ENCODE assay signal across 21 cellular contexts in genomic region chr9:38294561-38294960, GRCh38.
DNase-seq lines count a peak whose midpoint lies in the region; ATAC-seq and TF ChIP-seq lines count a peak whose summit lies in the region.
"Had no signal": no experiment of that assay in that cellular context is flagged by ENCODE, and none has a peak within 500 bp of the region (broad histone marks: within the 10 kb centered on the region; RNA-seq: fewer than 3 reads in every experiment).

No MANE protein-coding gene starts in this region.

- CTCF ChIA-PET in HEK293 (lab: Yijun Ruan, JAX): interaction anchor here (1.4 kb wide), 1 partner anchor 31 kb away, joined by 4 read pairs; no protein-coding TSS in a partner anchor

- H3K27me3 ChIP-seq in gastrocnemius medialis: no peaks in the 10 kb centered on the region
- H3K27me3 ChIP-seq: Peyer's patch, SJSA1 had no signal

- intact Hi-C loops in gastrocnemius medialis (cut with DNase I; ENCODE audit: low total_unique reads): no loop called here

- peak; percentile 73 for DNase-seq in DMS79 (lab: John Stamatoyannopoulos, UW)
- no peak for DNase-seq in mesothelial cell of epicardium (ENCODE audit: low spot score in 2 of 2, unreplicated experiment in 2 of 2)
- DNase-seq in endothelial cell (ENCODE audit: low spot score): no peak
- no peak for DNase-seq in naive thymus-derived CD8-positive, alpha-beta T cell
- DNase-seq in gastrocnemius medialis: no peak
- DNase-seq: ACHN; GDM1; HCEC 1CT; Karpas-422; NCI-H1436 treated with DMSO at 0.1 percent for 48 hours; NCI-H2081; NCI-H345; NCI-H69; NK-92 treated with Interleukin-12 subunit alpha and Interleukin-12 subunit beta, amount 100 ng/mL, for 24 hours; Peyer's patch had no signal

- H3K36me3 Mint-ChIP-seq in brain: no peaks in the 10 kb centered on the region
- no peaks in the 10 kb centered on the region for H3K36me3 Mint-ChIP-seq in mesothelial cell of epicardium
- no peaks in the 10 kb centered on the region for H3K36me3 Mint-ChIP-seq in endothelial cell (ENCODE audit: low read depth, unreplicated experiment)
- no peaks in the 10 kb centered on the region for H3K36me3 Mint-ChIP-seq in naive thymus-derived CD8-positive, alpha-beta T cell
- H3K36me3 Mint-ChIP-seq: CD14-positive monocyte had no signal

- peaks cover 53% of the 10 kb centered on the region for H3K4me1 Mint-ChIP-seq in brain
- peaks cover 27% of the 10 kb centered on the region for H3K4me1 Mint-ChIP-seq in mesothelial cell of epicardium
- peaks cover 6% of the 10 kb centered on the region for H3K4me1 Mint-ChIP-seq in endothelial cell (ENCODE audit: unreplicated experiment)
- H3K4me1 Mint-ChIP-seq in naive thymus-derived CD8-positive, alpha-beta T cell: no peaks in the 10 kb centered on the region
- H3K4me1 Mint-ChIP-seq: CD14-positive monocyte, IgD-negative memory B cell had no signal

- H3K27ac ChIP-seq in HEK293 (ENCODE audit: extremely low read depth, low read depth, low read length): no peak overlapping the region
- no peak overlapping the region for H3K27ac ChIP-seq in gastrocnemius medialis
- H3K27ac ChIP-seq: Peyer's patch, SJSA1 had no signal

- no peak overlapping the region for H3K4me3 Mint-ChIP-seq in brain
- no peak overlapping the region for H3K4me3 Mint-ChIP-seq in mesothelial cell of epicardium
- no peak overlapping the region for H3K4me3 Mint-ChIP-seq in endothelial cell (ENCODE audit: unreplicated experiment)
- no peak overlapping the region for H3K4me3 Mint-ChIP-seq in naive thymus-derived CD8-positive, alpha-beta T cell
- H3K4me3 Mint-ChIP-seq: CD14-positive monocyte, GM23338, IgD-negative memory B cell had no signal

- H3K4me1 ChIP-seq in HEK293 (ENCODE audit: control insufficient read depth, insufficient read depth, low read length) (no peaks in the 10 kb centered on the region), gastrocnemius medialis (peaks cover 0 to 13% of the 10 kb centered on the region in 2 donors)
- H3K4me1 ChIP-seq: Peyer's patch, SJSA1 had no signal

- H3K27ac Mint-ChIP-seq in brain (peak overlapping the region in 3 of 5 experiments; percentile 42 to 63 (median 49)), mesothelial cell of epicardium (peak overlapping the region; percentile 37), endothelial cell (ENCODE audit: unreplicated experiment) (no peak overlapping the region)
- H3K27ac Mint-ChIP-seq in naive thymus-derived CD8-positive, alpha-beta T cell: no peak overlapping the region
- H3K27ac Mint-ChIP-seq: CD14-positive monocyte, GM23338, IgD-negative memory B cell had no signal

- peaks cover 8% of the 10 kb centered on the region for H3K27me3 Mint-ChIP-seq in brain
- H3K27me3 Mint-ChIP-seq in mesothelial cell of epicardium (ENCODE audit: low read depth): no peaks in the 10 kb centered on the region
- H3K27me3 Mint-ChIP-seq in endothelial cell (ENCODE audit: unreplicated experiment): peaks cover 5% of the 10 kb centered on the region
- peaks cover 0 to 5% (median 2%) of the 10 kb centered on the region in 5 donors for H3K27me3 Mint-ChIP-seq in naive thymus-derived CD8-positive, alpha-beta T cell

- H3K36me3 ChIP-seq in HEK293 (ENCODE audit: control insufficient read depth in 2 of 2, insufficient read depth in 1 of 2, low read length in 2 of 2): no peaks in the 10 kb centered on the region
- no peaks in the 10 kb centered on the region for H3K36me3 ChIP-seq in gastrocnemius medialis
- H3K36me3 ChIP-seq: Peyer's patch, SJSA1 had no signal

- H3K4me3 ChIP-seq in HEK293 (ENCODE audit: low read depth, low read length): no peak overlapping the region
- H3K4me3 ChIP-seq in gastrocnemius medialis: no peak overlapping the region
- H3K4me3 ChIP-seq: GM23338, Peyer's patch, SJSA1 had no signal

- POLR2A ChIA-PET in HEK293 (lab: Yijun Ruan, JAX): no interaction called here
- POLR2A ChIA-PET in naive thymus-derived CD8-positive, alpha-beta T cell (lab: Charles Lee): no interaction called here

- in situ Hi-C loops in gastrocnemius medialis (cut with MboI; ENCODE audit: low sequenced_read_pairs in 4 of 4): no loop called here

- TF ChIP-seq POLR2A in gastrocnemius medialis (IDR thresholded peaks at IDR 0.05): no peak

- ATAC-seq in naive thymus-derived CD8-positive, alpha-beta T cell: no peak
- no peak for ATAC-seq in gastrocnemius medialis
- ATAC-seq: GM23338 had no signal

- H3K9me3 ChIP-seq in HEK293 (ENCODE audit: control insufficient read depth, insufficient read depth, low read depth, low read length) (no peaks in the 10 kb centered on the region), gastrocnemius medialis (no peaks in the 10 kb centered on the region)
- H3K9me3 ChIP-seq: Peyer's patch, SJSA1 had no signal

- TF ChIP-seq CTCF in HEK293 (tag by site-specific recombination; IDR thresholded peaks at IDR 0.05) (no peak), brain (conservative IDR thresholded peaks at IDR 0.05) (no peak), mesothelial cell of epicardium (IDR thresholded peaks at IDR 0.05; ENCODE audit: unreplicated experiment) (no peak), endothelial cell (IDR thresholded peaks at IDR 0.05; ENCODE audit: unreplicated experiment) (no peak), gastrocnemius medialis (IDR thresholded peaks at IDR 0.05 in 4 of 5, conservative IDR thresholded peaks at IDR 0.05 in 1 of 5) (no peak)

- H3K9me3 Mint-ChIP-seq in brain (peaks cover 0 to 14% (median 4%) of the 10 kb centered on the region in 5 experiments), mesothelial cell of epicardium (peaks cover 3% of the 10 kb centered on the region), endothelial cell (ENCODE audit: unreplicated experiment) (no peaks in the 10 kb centered on the region)
- H3K9me3 Mint-ChIP-seq in naive thymus-derived CD8-positive, alpha-beta T cell: no peaks in the 10 kb centered on the region
- H3K9me3 Mint-ChIP-seq: GM23338, IgD-negative memory B cell had no signal

TF ChIP-seq in HEK293, 187 proteins besides CTCF, POLR2A, EP300 and RAD21:
- no peak for TF ChIP-seq ZBTB17 (tag by site-specific recombination; IDR thresholded peaks at IDR 0.05)
- TF ChIP-seq PRDM6 (tag by site-specific recombination; IDR thresholded peaks at IDR 0.05): 0 out of 2 replicates have a peak, but pooled peaks have one; percentile 38
TF ChIP-seq in HEK293: peak in this region for 1.

Comparison
In these comparisons a context has a peak if more than half of its experiments do, and no peak if none do; other contexts are left out.
1. H3K27ac Mint-ChIP-seq: peak in brain (3 of 5) and mesothelial cell of epicardium (single experiment); none in endothelial cell (single experiment) and naive thymus-derived CD8-positive, alpha-beta T cell (0 of 10).